ENCODE assay signal across 29 cellular contexts in genomic region chr12:105462336-105462735, GRCh38.
"Had no signal": no experiment of that assay in that cellular context is flagged by ENCODE, and none has a peak within 500 bp of the region (broad histone marks: within the 10 kb centered on the region; RNA-seq: fewer than 3 reads in every experiment).

No MANE protein-coding gene starts in this region.

- H3K36me3 Mint-ChIP-seq: activated CD4-positive, alpha-beta memory T cell treated with anti-CD3 and anti-CD28 coated beads for 36 hours; activated CD8-positive, alpha-beta memory T cell treated with anti-CD3 and anti-CD28 coated beads, Interleukin-2, amount 10 ng/mL, durations not matched to agents 7 days and 5 days; activated naive CD4-positive, alpha-beta T cell treated with anti-CD3 and anti-CD28 coated beads, Interleukin-2, amount 10 ng/mL, durations not matched to agents 7 days and 5 days; activated naive CD4-positive, alpha-beta T cell treated with anti-CD3 and anti-CD28 coated beads, Interleukin-2, amount 50 U/mL, for 72 hours; activated naive CD8-positive, alpha-beta T cell treated with anti-CD3 and anti-CD28 coated beads, Interleukin-2, amount 10 ng/mL, durations not matched to agents 7 days and 5 days had no signal

- DNase-seq: activated B cell treated with CpG ODN at 0.5 μM for 24 hours; activated CD4-positive, alpha-beta memory T cell treated with anti-CD3 and anti-CD28 coated beads for 36 hours; activated CD4-positive, alpha-beta T cell treated with anti-CD3 and anti-CD28 coated beads for 48 hours; activated CD8-positive, alpha-beta memory T cell treated with anti-CD3 and anti-CD28 coated beads, Interleukin-2, amount 10 ng/mL, durations not matched to agents 7 days and 5 days; activated CD8-positive, alpha-beta memory T cell treated with anti-CD3 and anti-CD28 coated beads, Interleukin-2, amount 50 U/mL, for 4 hours; activated CD8-positive, alpha-beta T cell treated with anti-CD3 and anti-CD28 coated beads, Interleukin-2, amount 10 ng/mL, durations not matched to agents 7 days and 5 days; activated effector memory CD4-positive, alpha-beta T cell treated with anti-CD3 and anti-CD28 coated beads, Interleukin-2, amount 50 U/mL, for 16 hours; activated naive CD4-positive, alpha-beta T cell; activated naive CD4-positive, alpha-beta T cell treated with anti-CD3 and anti-CD28 coated beads, Interleukin-2, amount 10 ng/mL, durations not matched to agents 7 days and 5 days; activated naive CD8-positive, alpha-beta T cell treated with anti-CD3 and anti-CD28 coated beads, Interleukin-2, amount 10 ng/mL, durations not matched to agents 7 days and 5 days; activated T-cell treated with anti-CD3 and anti-CD28 coated beads, Interleukin-2, amount 50 U/mL, for 1 hour; activated T-cell treated with anti-CD3 and anti-CD28 coated beads, Interleukin-2, amount 50 U/mL, for 48 hours; colonic mucosa; effector CD8-positive, alpha-beta T cell; esophagus squamous epithelium; foreskin melanocyte; head of caudate nucleus; T-helper 1 cell; T-helper 17 cell; T1000; WERI-Rb-1 had no signal

- H3K27ac Mint-ChIP-seq: activated B cell treated with CpG ODN at 0.5 μM for 24 hours; activated CD4-positive, alpha-beta memory T cell treated with anti-CD3 and anti-CD28 coated beads for 36 hours; activated CD8-positive, alpha-beta memory T cell treated with anti-CD3 and anti-CD28 coated beads, Interleukin-2, amount 10 ng/mL, durations not matched to agents 7 days and 5 days; activated CD8-positive, alpha-beta T cell treated with anti-CD3 and anti-CD28 coated beads, Interleukin-2, amount 10 ng/mL, durations not matched to agents 7 days and 5 days; activated naive CD4-positive, alpha-beta T cell treated with anti-CD3 and anti-CD28 coated beads, Interleukin-2, amount 10 ng/mL, durations not matched to agents 7 days and 5 days; activated naive CD4-positive, alpha-beta T cell treated with anti-CD3 and anti-CD28 coated beads, Interleukin-2, amount 50 U/mL, for 72 hours; activated naive CD8-positive, alpha-beta T cell treated with anti-CD3 and anti-CD28 coated beads, Interleukin-2, amount 10 ng/mL, durations not matched to agents 7 days and 5 days; activated T-helper 1 cell treated with anti-CD3 and anti-CD28 coated beads, Interleukin-12 subunit alpha, Interleukin-12 subunit beta, Interleukin-2, Interleukin-4 antibody, amounts not matched to agents 30 ng/mL and 10 ng/mL and 1 ng/mL, durations not matched to agents 14 hours and 24 hours and 36 hours; activated T-helper 2 cell treated with anti-CD3 and anti-CD28 coated beads, Interferon-gamma antibody, Interleukin-2, Interleukin-4, amounts not matched to agents 10 μg/mL and 5 μg/mL and 100 μg/mL, durations not matched to agents 14 hours and 24 hours and 36 hours; T-helper 17 cell; T-helper 2 cell treated with Interferon-gamma antibody and Interleukin-4, amounts not matched to agents 5 μg/mL and 100 μg/mL, for 36 hours had no signal

- H3K4me3 Mint-ChIP-seq: activated B cell treated with CpG ODN at 0.5 μM for 24 hours; activated CD4-positive, alpha-beta memory T cell treated with anti-CD3 and anti-CD28 coated beads for 36 hours; activated CD8-positive, alpha-beta memory T cell treated with anti-CD3 and anti-CD28 coated beads, Interleukin-2, amount 10 ng/mL, durations not matched to agents 7 days and 5 days; activated CD8-positive, alpha-beta T cell treated with anti-CD3 and anti-CD28 coated beads, Interleukin-2, amount 10 ng/mL, durations not matched to agents 7 days and 5 days; activated naive CD4-positive, alpha-beta T cell treated with anti-CD3 and anti-CD28 coated beads, Interleukin-2, amount 10 ng/mL, durations not matched to agents 7 days and 5 days; activated naive CD8-positive, alpha-beta T cell treated with anti-CD3 and anti-CD28 coated beads, Interleukin-2, amount 10 ng/mL, durations not matched to agents 7 days and 5 days; activated T-helper 1 cell treated with anti-CD3 and anti-CD28 coated beads, Interleukin-12 subunit alpha, Interleukin-12 subunit beta, Interleukin-2, Interleukin-4 antibody, amounts not matched to agents 30 ng/mL and 10 ng/mL and 1 ng/mL, durations not matched to agents 14 hours and 24 hours and 36 hours; T-helper 17 cell; T-helper 2 cell treated with Interferon-gamma antibody and Interleukin-4, amounts not matched to agents 5 μg/mL and 100 μg/mL, for 36 hours had no signal

- H3K9me3 Mint-ChIP-seq: activated B cell treated with CpG ODN at 0.5 μM for 24 hours; activated CD4-positive, alpha-beta memory T cell treated with anti-CD3 and anti-CD28 coated beads for 36 hours; activated naive CD4-positive, alpha-beta T cell treated with anti-CD3 and anti-CD28 coated beads, Interleukin-2, amount 10 ng/mL, durations not matched to agents 7 days and 5 days; activated naive CD8-positive, alpha-beta T cell treated with anti-CD3 and anti-CD28 coated beads, Interleukin-2, amount 10 ng/mL, durations not matched to agents 7 days and 5 days; activated T-helper 1 cell treated with anti-CD3 and anti-CD28 coated beads, Interleukin-12 subunit alpha, Interleukin-12 subunit beta, Interleukin-2, Interleukin-4 antibody, amounts not matched to agents 30 ng/mL and 10 ng/mL and 1 ng/mL, durations not matched to agents 14 hours and 24 hours and 36 hours; activated T-helper 2 cell treated with anti-CD3 and anti-CD28 coated beads, Interferon-gamma antibody, Interleukin-2, Interleukin-4, amounts not matched to agents 10 μg/mL and 5 μg/mL and 100 μg/mL, durations not matched to agents 14 hours and 24 hours and 36 hours; T-helper 2 cell treated with Interferon-gamma antibody and Interleukin-4, amounts not matched to agents 5 μg/mL and 100 μg/mL, for 36 hours had no signal

- ATAC-seq: activated CD4-positive, CD25-positive, alpha-beta regulatory T cell treated with anti-CD3 and anti-CD28 coated beads, Interleukin-2, amount 50 U/mL, for 24 hours; activated CD8-positive, alpha-beta memory T cell treated with anti-CD3 and anti-CD28 coated beads, Interleukin-2, amount 10 ng/mL, durations not matched to agents 7 days and 5 days; activated CD8-positive, alpha-beta T cell treated with anti-CD3 and anti-CD28 coated beads, Interleukin-2, amount 10 ng/mL, durations not matched to agents 7 days and 5 days; activated naive CD4-positive, alpha-beta T cell treated with anti-CD3 and anti-CD28 coated beads, Interleukin-2, amount 50 U/mL, for 72 hours; gastroesophageal sphincter; T-helper 17 cell had no signal

- H3K36me3 ChIP-seq: ascending aorta, brain microvascular endothelial cell, colonic mucosa, esophagus squamous epithelium, gastroesophageal sphincter, WERI-Rb-1 had no signal

- H3K27me3 ChIP-seq: ascending aorta, brain microvascular endothelial cell, colonic mucosa, gastroesophageal sphincter had no signal

- H3K4me1 Mint-ChIP-seq: activated B cell treated with CpG ODN at 0.5 μM for 24 hours; activated CD8-positive, alpha-beta memory T cell treated with anti-CD3 and anti-CD28 coated beads, Interleukin-2, amount 10 ng/mL, durations not matched to agents 7 days and 5 days; activated naive CD4-positive, alpha-beta T cell treated with anti-CD3 and anti-CD28 coated beads, Interleukin-2, amount 10 ng/mL, durations not matched to agents 7 days and 5 days; activated naive CD8-positive, alpha-beta T cell treated with anti-CD3 and anti-CD28 coated beads, Interleukin-2, amount 10 ng/mL, durations not matched to agents 7 days and 5 days; T-helper 17 cell had no signal

- H3K27ac ChIP-seq: ascending aorta, brain microvascular endothelial cell, colonic mucosa, esophagus squamous epithelium, gastroesophageal sphincter had no signal

- H3K9me3 ChIP-seq: ascending aorta, colonic mucosa had no signal

- H3K4me1 ChIP-seq: colonic mucosa, esophagus squamous epithelium, gastroesophageal sphincter had no signal

- H3K4me3 ChIP-seq: ascending aorta, colonic mucosa, esophagus squamous epithelium, gastroesophageal sphincter had no signal
